ENCODE assay signal across 8 cellular contexts in genomic region chr6:68634503-68635411, GRCh38. TPM values are rescaled to one million over a fixed set of nuclear protein-coding genes. Genes with fewer than 3 reads are reported as not detected.
DNase-seq lines count a peak whose midpoint lies in the region; ATAC-seq lines count a peak whose summit lies in the region.

Gene ADGRB3 (plus strand): TSS chr6:68635282. CDS start chr6:68638676, 3,394 bp downstream.

- peak; percentile 39 to 60 for ATAC-seq in CD4-positive, CD25-positive, alpha-beta regulatory T cell (ENCODE audit: low read depth in 2 of 2)
- peak; percentile 59 for ATAC-seq in GM19328 (IDR thresholded peaks at IDR 0.05; ENCODE audit: unreplicated experiment)
- ATAC-seq in HG03354 (IDR thresholded peaks at IDR 0.05; ENCODE audit: poor library complexity, severe bottlenecking, unreplicated experiment) = peak; percentile 86
- peak; percentile 84 for ATAC-seq in activated CD8-positive, alpha-beta T cell treated with anti-CD3 and anti-CD28 coated beads, Interleukin-2, amount 10 ng/mL, durations not matched to agents 7 days and 5 days

- H2BK120ac ChIP-seq in mesenchymal stem cell (ENCODE audit: low read depth, low read length) = peak within 1 kb of the TSS; percentile 80

- peak within 1 kb of the TSS; percentile 88 for H2AFZ ChIP-seq in mesenchymal stem cell (ENCODE audit: low read depth, low read length)

- peaks cover 50% of the 10 kb centered on the region for H3K27me3 Mint-ChIP-seq in CD4-positive, CD25-positive, alpha-beta regulatory T cell
- peaks cover 40% of the 10 kb centered on the region for H3K27me3 Mint-ChIP-seq in activated CD8-positive, alpha-beta T cell treated with anti-CD3 and anti-CD28 coated beads, Interleukin-2, amount 10 ng/mL, durations not matched to agents 7 days and 5 days (ENCODE audit: low read depth)

- no peak within 1 kb of the TSS for H4K91ac ChIP-seq in mesenchymal stem cell (ENCODE audit: low read length)

- peak within 1 kb of the TSS; percentile 63 for H2BK15ac ChIP-seq in mesenchymal stem cell (ENCODE audit: low read depth, poor library complexity, severe bottlenecking)

- no peak within 1 kb of the TSS for H2AK5ac ChIP-seq in mesenchymal stem cell (ENCODE audit: low read length, severe bottlenecking)

- peak within 1 kb of the TSS in 1 of 2 experiments; percentile 58 for H3K4ac ChIP-seq in mesenchymal stem cell (ENCODE audit: low read depth in 1 of 2, low read length in 2 of 2)

- H2BK12ac ChIP-seq in mesenchymal stem cell (ENCODE audit: low read length in 2 of 2) = no peak within 1 kb of the TSS

- peak within 1 kb of the TSS; percentile 98 for H3K4me2 ChIP-seq in mesenchymal stem cell (ENCODE audit: low read length, poor library complexity, severe bottlenecking)

- peaks cover 0 to 21% (median 13%) of the 10 kb centered on the region in 4 donors for H3K4me1 Mint-ChIP-seq in CD4-positive, CD25-positive, alpha-beta regulatory T cell
- peaks cover 17% of the 10 kb centered on the region for H3K4me1 Mint-ChIP-seq in activated CD8-positive, alpha-beta T cell treated with anti-CD3 and anti-CD28 coated beads, Interleukin-2, amount 10 ng/mL, durations not matched to agents 7 days and 5 days (ENCODE audit: low read depth)

- H3K23ac ChIP-seq in mesenchymal stem cell (ENCODE audit: low read length in 2 of 2) = no peak within 1 kb of the TSS

- H3K36me3 Mint-ChIP-seq in CD4-positive, CD25-positive, alpha-beta regulatory T cell = no peaks in the 10 kb centered on the region
- no peaks in the 10 kb centered on the region for H3K36me3 Mint-ChIP-seq in activated CD8-positive, alpha-beta T cell treated with anti-CD3 and anti-CD28 coated beads, Interleukin-2, amount 10 ng/mL, durations not matched to agents 7 days and 5 days (ENCODE audit: low read depth)

- no peak within 1 kb of the TSS for H3K4me3 ChIP-seq in CD4-positive, CD25-positive, alpha-beta regulatory T cell (ENCODE audit: low read depth, low read length)
- H3K4me3 ChIP-seq in mesenchymal stem cell (ENCODE audit: insufficient read depth in 1 of 2, low read depth in 1 of 2, low read length in 2 of 2) = peak within 1 kb of the TSS; percentile 69 to 88

- no peaks in the 10 kb centered on the region for H3K9me3 ChIP-seq in CD4-positive, CD25-positive, alpha-beta regulatory T cell (ENCODE audit: control insufficient read depth in 2 of 2, low read length in 2 of 2)
- H3K9me3 ChIP-seq in mesenchymal stem cell (ENCODE audit: control insufficient read depth, low read length) = no peaks in the 10 kb centered on the region

- H3K27ac ChIP-seq in CD4-positive, CD25-positive, alpha-beta regulatory T cell (ENCODE audit: insufficient read depth, low read length, poor library complexity, severe bottlenecking) = no peak within 1 kb of the TSS
- H3K27ac ChIP-seq in epithelial cell of prostate (no peak within 1 kb of the TSS), mesenchymal stem cell (ENCODE audit: low read length, poor library complexity, severe bottlenecking) (peak within 1 kb of the TSS; percentile 35), substantia nigra (ENCODE audit: low read depth, low read length, poor library complexity, severe bottlenecking) (peak within 1 kb of the TSS; percentile 91)

- no peaks in the 10 kb centered on the region for H3K79me1 ChIP-seq in mesenchymal stem cell (replicated peaks; ENCODE audit: low read length, poor library complexity, severe bottlenecking)

- peaks cover 3% of the 10 kb centered on the region for H3K4me1 ChIP-seq in CD4-positive, CD25-positive, alpha-beta regulatory T cell (ENCODE audit: control insufficient read depth, insufficient read depth, low read length, poor library complexity, severe bottlenecking)
- H3K4me1 ChIP-seq in mesenchymal stem cell (ENCODE audit: control insufficient read depth, insufficient read depth, low read depth, low read length) = peaks cover 1% of the 10 kb centered on the region

- peak within 1 kb of the TSS in 1 of 2 experiments; percentile 41 for H3K14ac ChIP-seq in mesenchymal stem cell (ENCODE audit: low read length in 2 of 2)

- H3K4me3 Mint-ChIP-seq in CD4-positive, CD25-positive, alpha-beta regulatory T cell = peak within 1 kb of the TSS in 3 of 4 donors; percentile 50 to 90 (median 82)
- H3K4me3 Mint-ChIP-seq in activated CD8-positive, alpha-beta T cell treated with anti-CD3 and anti-CD28 coated beads, Interleukin-2, amount 10 ng/mL, durations not matched to agents 7 days and 5 days = peak within 1 kb of the TSS; percentile 74

- POLR2A ChIA-PET in activated CD8-positive, alpha-beta T cell treated with anti-CD3 and anti-CD28 coated beads, Interleukin-2, amount 10 ng/mL, durations not matched to agents 7 days and 5 days (lab: Charles Lee) = no interaction called here

- H4K8ac ChIP-seq in mesenchymal stem cell (ENCODE audit: low read length) = no peak within 1 kb of the TSS

- H3K27ac Mint-ChIP-seq in CD4-positive, CD25-positive, alpha-beta regulatory T cell = peak within 1 kb of the TSS in 2 of 3 donors; percentile 20 to 52
- H3K27ac Mint-ChIP-seq in activated CD8-positive, alpha-beta T cell treated with anti-CD3 and anti-CD28 coated beads, Interleukin-2, amount 10 ng/mL, durations not matched to agents 7 days and 5 days = no peak within 1 kb of the TSS

- no peaks in the 10 kb centered on the region for H3K36me3 ChIP-seq in CD4-positive, CD25-positive, alpha-beta regulatory T cell (ENCODE audit: control insufficient read depth, insufficient read depth, low read length)
- no peaks in the 10 kb centered on the region for H3K36me3 ChIP-seq in mesenchymal stem cell (ENCODE audit: control insufficient read depth in 1 of 2, insufficient read depth in 2 of 2, low read depth in 1 of 2, low read length in 2 of 2)

- H2BK5ac ChIP-seq in mesenchymal stem cell (ENCODE audit: low read depth, low read length, poor library complexity, severe bottlenecking) = no peak within 1 kb of the TSS

- no peak within 1 kb of the TSS for H3K18ac ChIP-seq in mesenchymal stem cell (ENCODE audit: low read depth in 1 of 2, low read length in 2 of 2)

- peaks cover 22% of the 10 kb centered on the region for H3K27me3 ChIP-seq in CD4-positive, CD25-positive, alpha-beta regulatory T cell (ENCODE audit: control insufficient read depth, insufficient read depth, low read length)
- H3K27me3 ChIP-seq in mesenchymal stem cell (ENCODE audit: control insufficient read depth in 1 of 2, insufficient read depth in 1 of 2, low read length in 2 of 2) = peaks cover 8 to 52% of the 10 kb centered on the region in 2 experiments

- DNase-seq in CD4-positive, CD25-positive, alpha-beta regulatory T cell = peak in 1 of 3 donors; percentile 37
- peak; percentile 82 to 93 for DNase-seq in NCI-H446 (lab: John Stamatoyannopoulos, UW)
- DNase-seq in activated CD8-positive, alpha-beta T cell treated with anti-CD3 and anti-CD28 coated beads, Interleukin-2, amount 10 ng/mL, durations not matched to agents 7 days and 5 days = peak; percentile 56
- DNase-seq in epithelial cell of prostate (ENCODE audit: low read depth, low spot score) = peak; percentile 3
- DNase-seq in mesenchymal stem cell = peak; percentile 83
- peak; percentile 66 to 99 (median 94) for DNase-seq in substantia nigra (lab: John Stamatoyannopoulos, UW)

- CTCF ChIA-PET in activated CD8-positive, alpha-beta T cell treated with anti-CD3 and anti-CD28 coated beads, Interleukin-2, amount 10 ng/mL, durations not matched to agents 7 days and 5 days (lab: Charles Lee) = interaction anchor here (0.7 to 1.2 kb wide), 2 partner anchors 62 to 241 kb away, joined by 3 read pairs; no protein-coding TSS in a partner anchor

- H3K9ac ChIP-seq in mesenchymal stem cell (ENCODE audit: low read length) = peak within 1 kb of the TSS; percentile 64

- under 1% methylated on average over 33 of the region's 92 CpGs for WGBS in mesenchymal stem cell

- peaks cover 0 to 8% (median 0%) of the 10 kb centered on the region in 7 donors for H3K9me3 Mint-ChIP-seq in CD4-positive, CD25-positive, alpha-beta regulatory T cell
- no peaks in the 10 kb centered on the region for H3K9me3 Mint-ChIP-seq in activated CD8-positive, alpha-beta T cell treated with anti-CD3 and anti-CD28 coated beads, Interleukin-2, amount 10 ng/mL, durations not matched to agents 7 days and 5 days (ENCODE audit: insufficient read depth)

RNA-seq across cellular contexts. Expression of gene ADGRB3, which starts in this region (rescaled TPM):
- not detected for total RNA-seq in CD4-positive, CD25-positive, alpha-beta regulatory T cell
- polyA plus RNA-seq in CD4-positive, CD25-positive, alpha-beta regulatory T cell = not detected
- not detected for total RNA-seq in activated CD8-positive, alpha-beta T cell treated with anti-CD3 and anti-CD28 coated beads, Interleukin-2, amount 10 ng/mL, durations not matched to agents 7 days and 5 days
- polyA plus RNA-seq in mesenchymal stem cell (2013, experiment 1 of 2) = 0.40 TPM
- 0.47 TPM for polyA plus RNA-seq in mesenchymal stem cell (2013, experiment 2 of 2)

Comparison
In these comparisons a context has a peak if more than half of its experiments do, and no peak if none do; other contexts are left out.
1. Peak in ATAC-seq in CD4-positive, CD25-positive, alpha-beta regulatory T cell; RNA of the gene not detected or under 1 TPM.
2. Peak in DNase-seq and ATAC-seq in activated CD8-positive, alpha-beta T cell treated with anti-CD3 and anti-CD28 coated beads, Interleukin-2, amount 10 ng/mL, durations not matched to agents 7 days and 5 days; RNA of the gene not detected or under 1 TPM.
3. H3K27ac ChIP-seq: peak in mesenchymal stem cell (single experiment) and substantia nigra (single experiment); none in CD4-positive, CD25-positive, alpha-beta regulatory T cell (single experiment) and epithelial cell of prostate (single experiment).
4. Peak in every context shown above with its lines, with median percentiles within 50 percentile points of each other: ATAC-seq.